ENCODE assay signal across 22 cellular contexts in genomic region chr5:13081116-13081515, GRCh38.
DNase-seq lines count a peak whose midpoint lies in the region; ATAC-seq, FAIRE-seq and TF ChIP-seq lines count a peak whose summit lies in the region.
"Had no signal": no experiment of that assay in that cellular context is flagged by ENCODE, and none has a peak within 500 bp of the region (broad histone marks: within the 10 kb centered on the region; RNA-seq: fewer than 3 reads in every experiment).

No MANE protein-coding gene starts in this region.

- H3K27me3 Mint-ChIP-seq in glutamatergic neuron (ENCODE audit: unreplicated experiment): no peaks in the 10 kb centered on the region
- H3K27me3 Mint-ChIP-seq: B cell; CD4-positive, CD25-positive, alpha-beta regulatory T cell; CD8-positive, alpha-beta memory T cell had no signal

- intact Hi-C loops in upper lobe of right lung (cut with DNase I): no loop called here
- intact Hi-C loops in thyroid gland (cut with DNase I): no loop called here

- H3K36me3 ChIP-seq in upper lobe of right lung (no peaks in the 10 kb centered on the region), thyroid gland (no peaks in the 10 kb centered on the region)
- H3K36me3 ChIP-seq: HAP-1 had no signal

- DNase-seq in HTR-8/SVneo (ENCODE audit: insufficient read length, low spot score) (no peak), RPMI7951 (ENCODE audit: low read depth) (peak; percentile 33), glutamatergic neuron (peak; percentile 12), upper lobe of right lung (no peak), HuH-7.5 (ENCODE audit: low spot score) (no peak), thyroid gland (no peak), T-helper 2 cell (no peak)
- DNase-seq: CD4-positive, CD25-positive, alpha-beta regulatory T cell; CD8-positive, alpha-beta memory T cell; DMS 273 treated with DMSO at 0.1 percent for 48 hours; DMS79; EL; GDM1; GM23248; HFFc6 had no signal

- H3K4me3 ChIP-seq in upper lobe of right lung (no peak overlapping the region), thyroid gland (replicated peaks in 1 of 3) (no peak overlapping the region)
- H3K4me3 ChIP-seq: BLaER1, GM12878, GM23248, HAP-1 had no signal

- ATAC-seq in upper lobe of right lung: peak; percentile 17
- ATAC-seq: GM12878 had no signal

- H3K4me1 ChIP-seq in upper lobe of right lung (no peaks in the 10 kb centered on the region), thyroid gland (no peaks in the 10 kb centered on the region)
- H3K4me1 ChIP-seq: BLaER1, HAP-1 had no signal

- no peaks in the 10 kb centered on the region for H3K9me3 Mint-ChIP-seq in glutamatergic neuron (ENCODE audit: unreplicated experiment)

- peak; percentile 89 for FAIRE-seq in HTR-8/SVneo (lab: Jason Lieb, UNC)
- FAIRE-seq: D721Med, GM12878, GM19239 had no signal

- H3K36me3 Mint-ChIP-seq in glutamatergic neuron (ENCODE audit: unreplicated experiment): no peaks in the 10 kb centered on the region
- H3K36me3 Mint-ChIP-seq: CD4-positive, CD25-positive, alpha-beta regulatory T cell; CD8-positive, alpha-beta memory T cell had no signal

- H3K27me3 ChIP-seq in upper lobe of right lung (no peaks in the 10 kb centered on the region), thyroid gland (no peaks in the 10 kb centered on the region)
- H3K27me3 ChIP-seq: BLaER1 had no signal

- no peak for TF ChIP-seq CTCF in glutamatergic neuron (IDR thresholded peaks at IDR 0.05; ENCODE audit: partially characterized antibody, unreplicated experiment)
- no peak for TF ChIP-seq CTCF in upper lobe of right lung (IDR thresholded peaks at IDR 0.05)
- TF ChIP-seq CTCF in thyroid gland (IDR thresholded peaks at IDR 0.05): no peak

- no peak overlapping the region for H3K27ac Mint-ChIP-seq in glutamatergic neuron (ENCODE audit: unreplicated experiment)
- H3K27ac Mint-ChIP-seq: B cell; CD4-positive, CD25-positive, alpha-beta regulatory T cell; CD8-positive, alpha-beta memory T cell; HFFc6 had no signal

- H3K9me3 ChIP-seq in upper lobe of right lung (no peaks in the 10 kb centered on the region), thyroid gland (no peaks in the 10 kb centered on the region)
- H3K9me3 ChIP-seq: HAP-1 had no signal

- no peak for TF ChIP-seq POLR2A in thyroid gland (IDR thresholded peaks at IDR 0.05)

- no peak overlapping the region for H3K27ac ChIP-seq in upper lobe of right lung
- no peak overlapping the region for H3K27ac ChIP-seq in thyroid gland
- H3K27ac ChIP-seq: BLaER1, C4-2B, GM23248 had no signal

- no peak overlapping the region for H3K4me3 Mint-ChIP-seq in glutamatergic neuron (ENCODE audit: unreplicated experiment)
- H3K4me3 Mint-ChIP-seq: B cell; CD4-positive, CD25-positive, alpha-beta regulatory T cell; CD8-positive, alpha-beta memory T cell; HFFc6 had no signal

- 69 to 86% methylated on average over 4 of the region's 4 CpGs for WGBS in thyroid gland, 2 donors

- no peaks in the 10 kb centered on the region for H3K4me1 Mint-ChIP-seq in glutamatergic neuron (ENCODE audit: low read depth, unreplicated experiment)
- H3K4me1 Mint-ChIP-seq: B cell; CD4-positive, CD25-positive, alpha-beta regulatory T cell; CD8-positive, alpha-beta memory T cell had no signal

Comparison
In these comparisons a context has a peak if more than half of its experiments do, and no peak if none do; other contexts are left out.
1. DNase-seq: peak in RPMI7951 (single experiment) and glutamatergic neuron (single experiment); none in HTR-8/SVneo (single experiment), upper lobe of right lung (single experiment), HuH-7.5 (single experiment), thyroid gland (0 of 2) and T-helper 2 cell (0 of 5).